9 cellular contexts compared by ENCODE assay signal in genomic region chr6:27617700-27618689, GRCh38.
DNase-seq lines count a peak whose midpoint lies in the region; ATAC-seq and TF ChIP-seq lines count a peak whose summit lies in the region.
"Had no signal": no experiment of that assay in that cellular context is flagged by ENCODE, and none has a peak within 500 bp of the region (broad histone marks: within the 10 kb centered on the region; RNA-seq: fewer than 3 reads in every experiment).

No MANE protein-coding gene starts in this region.

- intact Hi-C loops in right cardiac atrium (cut with DNase I), result no loop called here

- DNase-seq in ACHN, result peak; percentile 76
- peak; percentile 78 for DNase-seq in GM23338 (ENCODE audit: low spot score)
- DNase-seq in WTC11 (ENCODE audit: low spot score), result peak; percentile 60
- DNase-seq in right cardiac atrium, result no peak
- no peak for DNase-seq in suprapubic skin (ENCODE audit: low spot score in 2 of 2)
- DNase-seq in HK-2 (ENCODE audit: unreplicated experiment), result no peak
- no peak for DNase-seq in OCI-M2 (lab: John Stamatoyannopoulos, UW; ENCODE audit: unreplicated experiment)
- DNase-seq: pancreas had no signal

- 34% methylated on average over 32 of the region's 32 CpGs for WGBS in right cardiac atrium
- 35% methylated on average over 32 of the region's 32 CpGs for WGBS in suprapubic skin

- no peaks in the 10 kb centered on the region for H3K9me2 ChIP-seq in GM23338 (ENCODE audit: insufficient read depth)

- H3K27me3 ChIP-seq in GM23338 (ENCODE audit: insufficient read depth) (peaks cover 12% of the 10 kb centered on the region), right cardiac atrium (ENCODE audit: control insufficient read depth, insufficient read depth) (no peaks in the 10 kb centered on the region), suprapubic skin (peaks cover 48% of the 10 kb centered on the region)

- H3K4me2 ChIP-seq in GM23338, result peak overlapping the region; percentile 77

- H3K9me3 ChIP-seq in right cardiac atrium (ENCODE audit: control insufficient read depth, low read length) (no peaks in the 10 kb centered on the region), suprapubic skin (no peaks in the 10 kb centered on the region)
- H3K9me3 ChIP-seq: pancreas had no signal

- H3K9me3 Mint-ChIP-seq in GM23338, result peaks cover 5% of the 10 kb centered on the region; the same call in 2 of the 3 replicates
- H3K9me3 Mint-ChIP-seq in WTC11, result no peaks in the 10 kb centered on the region

- H3K27ac ChIP-seq in GM23338 (ENCODE audit: low read depth), result no peak overlapping the region
- no peak overlapping the region for H3K27ac ChIP-seq in right cardiac atrium (ENCODE audit: low read length)
- H3K27ac ChIP-seq in suprapubic skin, result no peak overlapping the region
- H3K27ac ChIP-seq: pancreas had no signal

- H3K27me3 Mint-ChIP-seq in GM23338 (ENCODE audit: insufficient read depth, low read depth, poor library complexity), result peaks cover 12% of the 10 kb centered on the region
- peaks cover 12% of the 10 kb centered on the region for H3K27me3 Mint-ChIP-seq in WTC11 (ENCODE audit: low read depth)

- H3F3A ChIP-seq in GM23338 (replicated peaks; ENCODE audit: low read depth), result no peaks in the 10 kb centered on the region

- H3K79me2 ChIP-seq in GM23338 (replicated peaks; ENCODE audit: insufficient read depth), result no peaks in the 10 kb centered on the region

- CTCF ChIA-PET in WTC11 (lab: Charles Lee), result interaction anchor here (1.0 to 3.2 kb wide), 12 partner anchors 9 to 154 kb away, joined by 3 to 34 read pairs (median 6); no protein-coding TSS in a partner anchor

- H3K36me3 Mint-ChIP-seq in GM23338 (ENCODE audit: low read depth), result peaks cover 4% of the 10 kb centered on the region; the same call in 2 of the 3 replicates
- no peaks in the 10 kb centered on the region for H3K36me3 Mint-ChIP-seq in WTC11

- H3K4me1 Mint-ChIP-seq in GM23338, result peaks cover 8% of the 10 kb centered on the region; the same call in 2 of the 3 replicates
- H3K4me1 Mint-ChIP-seq in WTC11, result peaks cover 10% of the 10 kb centered on the region

- in situ Hi-C loops in ACHN (cut with HindIII; ENCODE audit: low pct_ligation_motif_present, low pct_unique_long_range_greater_than_20kb, low sequenced_read_pairs), result no loop called here

- H3K27ac Mint-ChIP-seq in GM23338 (peak overlapping the region; percentile 77; the same call in 1 of the 2 replicates), WTC11 (0 out of 2 replicates have a peak overlapping the region, but pooled peaks have one; percentile 9)

- H3K4me1 ChIP-seq in GM23338 (ENCODE audit: insufficient read depth) (no peaks in the 10 kb centered on the region), right cardiac atrium (ENCODE audit: control insufficient read depth, insufficient read depth, low read length) (no peaks in the 10 kb centered on the region), suprapubic skin (peaks cover 17% of the 10 kb centered on the region)

- peak in 1 of 2 experiments; percentile 26; a peak in 2 of 4 replicates for TF ChIP-seq CTCF in GM23338 (conservative IDR thresholded peaks at IDR 0.05; ENCODE audit: low read depth in 2 of 2)
- TF ChIP-seq CTCF in WTC11 (IDR thresholded peaks at IDR 0.05), result no peak
- no peak for TF ChIP-seq CTCF in suprapubic skin (IDR thresholded peaks at IDR 0.05)

- H3K36me3 ChIP-seq in GM23338 (ENCODE audit: insufficient read depth) (no peaks in the 10 kb centered on the region), suprapubic skin (no peaks in the 10 kb centered on the region)
- H3K36me3 ChIP-seq: pancreas had no signal

- H4K20me1 ChIP-seq in GM23338 (replicated peaks; ENCODE audit: insufficient read depth), result no peaks in the 10 kb centered on the region

- H3K4me3 ChIP-seq in GM23338 (peak overlapping the region; percentile 71), right cardiac atrium (ENCODE audit: low read length) (peak overlapping the region; percentile 36), suprapubic skin (peak overlapping the region; percentile 37)

- ATAC-seq in GM23338, result peak; percentile 82
- ATAC-seq in WTC11, result peak; percentile 78
- ATAC-seq in right cardiac atrium, result no peak
- no peak for ATAC-seq in HG03039 (IDR thresholded peaks at IDR 0.05; ENCODE audit: unreplicated experiment)

- TF ChIP-seq EP300 in suprapubic skin (IDR thresholded peaks at IDR 0.05), result no peak

- POLR2A ChIA-PET in WTC11 (lab: Charles Lee), result no interaction called here

- no peak for TF ChIP-seq POLR2A in suprapubic skin (IDR thresholded peaks at IDR 0.05)

- H3K4me3 Mint-ChIP-seq in GM23338 (peak overlapping the region; percentile 95), WTC11 (peak overlapping the region; percentile 99)

- H2AFZ ChIP-seq in GM23338, result peak overlapping the region; percentile 88

TF ChIP-seq in GM23338, 12 proteins besides CTCF, POLR2A, EP300 and RAD21 (continues in another document):
- peak; percentile 65 for TF ChIP-seq CREB1 (CRISPR knock-in tag; IDR thresholded peaks at IDR 0.05; ENCODE audit: low read depth)
- TF ChIP-seq POLR2AphosphoS5 (IDR thresholded peaks at IDR 0.05; ENCODE audit: low read depth), result no peak
- TF ChIP-seq EZH2phosphoT487 (IDR thresholded peaks at IDR 0.05; ENCODE audit: unreplicated experiment), result no peak

TF ChIP-seq in WTC11, 78 proteins besides CTCF, POLR2A, EP300 and RAD21 (continues in another document):
- TF ChIP-seq HMGXB4 (CRISPR knock-in tag; IDR thresholded peaks at IDR 0.05) (0 out of 2 replicates have a peak, but pooled peaks have one; percentile 24), TP53 (CRISPR knock-in tag; IDR thresholded peaks at IDR 0.05) (no peak), SMAD3 (CRISPR knock-in tag; IDR thresholded peaks at IDR 0.05; ENCODE audit: borderline replicate concordance) (no peak), ERG (CRISPR knock-in tag; IDR thresholded peaks at IDR 0.05) (no peak), NFE2L1 (CRISPR knock-in tag; IDR thresholded peaks at IDR 0.05) (no peak), ZNF512 (CRISPR knock-in tag; IDR thresholded peaks at IDR 0.05; ENCODE audit: borderline replicate concordance) (no peak), E2F4 (CRISPR knock-in tag; IDR thresholded peaks at IDR 0.05; ENCODE audit: borderline replicate concordance, low read depth) (no peak), KAT7 (CRISPR knock-in tag; IDR thresholded peaks at IDR 0.05; ENCODE audit: borderline replicate concordance) (no peak), JAZF1 (CRISPR knock-in tag; IDR thresholded peaks at IDR 0.05) (no peak)

Comparison
In these comparisons a context has a peak if more than half of its experiments do, and no peak if none do; other contexts are left out.
1. DNase-seq: peak in ACHN (single experiment), GM23338 (single experiment) and WTC11 (single experiment); none in right cardiac atrium (0 of 3), suprapubic skin (0 of 2), HK-2 (single experiment) and OCI-M2 (single experiment).
2. ATAC-seq: peak in GM23338 (single experiment) and WTC11 (single experiment); none in right cardiac atrium (0 of 2) and HG03039 (single experiment).
3. Peak in every context shown above with its lines, with median percentiles within 50 percentile points of each other: H3K4me3 ChIP-seq.